1 cellular context compared by ENCODE assay signal in genomic region chr10:87552248-87552914, GRCh38.
TF ChIP-seq lines count a peak whose summit lies in the region.

No MANE protein-coding gene starts in this region.

TF ChIP-seq in endothelial cell of umbilical vein, 7 proteins besides CTCF, POLR2A, EP300 and RAD21 (continued from another document):
- no peak for TF ChIP-seq JUN (IDR thresholded peaks at IDR 0.05; ENCODE audit: borderline replicate concordance, insufficient read depth, insufficient read length, low read depth)
- no peak for TF ChIP-seq POLR2AphosphoS5 (IDR thresholded peaks at IDR 0.05; ENCODE audit: insufficient read depth, low read depth, low read length)
